20 cellular contexts compared by ENCODE assay signal in the genomic region with DNA sequence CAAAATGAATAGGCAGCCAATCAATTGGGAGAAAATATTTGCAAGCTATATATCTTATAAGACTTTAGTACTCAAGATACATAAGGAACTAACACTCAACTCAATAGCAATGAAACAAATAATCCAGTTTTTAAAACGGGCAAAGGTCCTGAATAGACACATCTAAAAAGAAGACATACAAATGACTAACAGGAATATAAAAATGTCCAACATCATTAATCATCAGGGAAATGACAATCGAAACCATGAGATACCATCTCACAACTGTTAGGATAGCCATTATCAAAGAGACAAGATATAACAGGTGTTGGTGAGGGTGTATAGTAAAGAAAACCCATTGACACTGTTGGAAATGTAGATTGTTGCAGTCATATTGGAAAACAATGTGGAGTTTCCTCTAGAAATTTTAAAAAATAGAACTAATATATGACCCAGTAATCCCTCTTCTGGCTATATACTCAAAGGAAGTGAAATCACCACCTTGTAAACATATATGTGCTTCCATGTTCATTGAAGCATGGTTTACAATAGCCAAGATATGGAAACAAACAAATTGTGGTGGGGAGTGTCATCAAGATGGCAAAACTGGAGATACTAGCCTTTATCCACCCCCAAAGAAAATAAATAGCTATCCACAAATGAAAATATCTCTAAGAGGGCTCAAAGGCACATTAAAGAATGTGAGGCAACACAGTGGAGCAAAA. TPM values are rescaled to one million over a fixed set of nuclear protein-coding genes. Genes with fewer than 3 reads are reported as not detected.
DNase-seq lines count a peak whose midpoint lies in the region; ATAC-seq and TF ChIP-seq lines count a peak whose summit lies in the region.
"Had no signal": no experiment of that assay in that cellular context is flagged by ENCODE, and none has a peak within 500 bp of the region (broad histone marks: within the 10 kb centered on the region; RNA-seq: fewer than 3 reads in every experiment).

No MANE protein-coding gene starts in this region.

- POLR2A ChIA-PET in RWPE1 (lab: Yijun Ruan, JAX; ENCODE audit: low non-redundant PET), result no interaction called here

- peaks cover 4% of the 10 kb centered on the region for H3K27me3 Mint-ChIP-seq in activated naive CD8-positive, alpha-beta T cell treated with anti-CD3 and anti-CD28 coated beads for 36 hours
- H3K27me3 Mint-ChIP-seq in activated naive CD8-positive, alpha-beta T cell treated with anti-CD3 and anti-CD28 coated beads, Interleukin-2, amount 50 U/mL, for 24 hours, result no peaks in the 10 kb centered on the region
- H3K27me3 Mint-ChIP-seq in stimulated activated memory B cell treated with anti-CD40 and anti-IgM and Interleukin-4, amounts not matched to agents 10 μg/mL and 1 μg/mL and 100 μg/mL, for 72 hours, result no peaks in the 10 kb centered on the region
- H3K27me3 Mint-ChIP-seq in effector memory CD8-positive, alpha-beta T cell, result peaks cover 0 to 10% of the 10 kb centered on the region in 2 donors
- H3K27me3 Mint-ChIP-seq: activated CD4-positive, alpha-beta T cell treated with anti-CD3 and anti-CD28 coated beads, Interleukin-2, amount 10 ng/mL, durations not matched to agents 7 days and 5 days had no signal

- peak overlapping the region; percentile 4 for H3K27ac Mint-ChIP-seq in activated naive CD8-positive, alpha-beta T cell treated with anti-CD3 and anti-CD28 coated beads for 36 hours
- no peak overlapping the region for H3K27ac Mint-ChIP-seq in activated naive CD8-positive, alpha-beta T cell treated with anti-CD3 and anti-CD28 coated beads, Interleukin-2, amount 50 U/mL, for 24 hours
- peak overlapping the region; percentile 71 for H3K27ac Mint-ChIP-seq in stimulated activated memory B cell treated with anti-CD40 and anti-IgM and Interleukin-4, amounts not matched to agents 10 μg/mL and 1 μg/mL and 100 μg/mL, for 72 hours
- H3K27ac Mint-ChIP-seq in effector memory CD8-positive, alpha-beta T cell, result no peak overlapping the region
- H3K27ac Mint-ChIP-seq: activated CD4-positive, alpha-beta T cell treated with anti-CD3 and anti-CD28 coated beads, Interleukin-2, amount 10 ng/mL, durations not matched to agents 7 days and 5 days had no signal

- CTCF ChIA-PET in RWPE1 (lab: Yijun Ruan, JAX), result no interaction called here

- H3K9me3 Mint-ChIP-seq in activated naive CD8-positive, alpha-beta T cell treated with anti-CD3 and anti-CD28 coated beads for 36 hours, result no peaks in the 10 kb centered on the region
- H3K9me3 Mint-ChIP-seq in activated naive CD8-positive, alpha-beta T cell treated with anti-CD3 and anti-CD28 coated beads, Interleukin-2, amount 50 U/mL, for 24 hours, result no peaks in the 10 kb centered on the region
- H3K9me3 Mint-ChIP-seq in stimulated activated memory B cell treated with anti-CD40 and anti-IgM and Interleukin-4, amounts not matched to agents 10 μg/mL and 1 μg/mL and 100 μg/mL, for 72 hours, result no peaks in the 10 kb centered on the region
- no peaks in the 10 kb centered on the region for H3K9me3 Mint-ChIP-seq in effector memory CD8-positive, alpha-beta T cell
- H3K9me3 Mint-ChIP-seq: activated CD4-positive, alpha-beta T cell treated with anti-CD3 and anti-CD28 coated beads, Interleukin-2, amount 10 ng/mL, durations not matched to agents 7 days and 5 days had no signal

- peaks cover 14% of the 10 kb centered on the region for H3K4me1 Mint-ChIP-seq in activated naive CD8-positive, alpha-beta T cell treated with anti-CD3 and anti-CD28 coated beads for 36 hours
- peaks cover 9% of the 10 kb centered on the region for H3K4me1 Mint-ChIP-seq in activated naive CD8-positive, alpha-beta T cell treated with anti-CD3 and anti-CD28 coated beads, Interleukin-2, amount 50 U/mL, for 24 hours
- H3K4me1 Mint-ChIP-seq in stimulated activated memory B cell treated with anti-CD40 and anti-IgM and Interleukin-4, amounts not matched to agents 10 μg/mL and 1 μg/mL and 100 μg/mL, for 72 hours, result peaks cover 23% of the 10 kb centered on the region
- H3K4me1 Mint-ChIP-seq in effector memory CD8-positive, alpha-beta T cell (ENCODE audit: low read depth in 2 of 2), result no peaks in the 10 kb centered on the region

- H3K4me3 Mint-ChIP-seq in activated naive CD8-positive, alpha-beta T cell treated with anti-CD3 and anti-CD28 coated beads for 36 hours, result no peak overlapping the region
- no peak overlapping the region for H3K4me3 Mint-ChIP-seq in activated naive CD8-positive, alpha-beta T cell treated with anti-CD3 and anti-CD28 coated beads, Interleukin-2, amount 50 U/mL, for 24 hours
- H3K4me3 Mint-ChIP-seq in stimulated activated memory B cell treated with anti-CD40 and anti-IgM and Interleukin-4, amounts not matched to agents 10 μg/mL and 1 μg/mL and 100 μg/mL, for 72 hours, result no peak overlapping the region
- no peak overlapping the region for H3K4me3 Mint-ChIP-seq in effector memory CD8-positive, alpha-beta T cell
- H3K4me3 Mint-ChIP-seq: activated CD4-positive, alpha-beta T cell treated with anti-CD3 and anti-CD28 coated beads, Interleukin-2, amount 10 ng/mL, durations not matched to agents 7 days and 5 days had no signal

- no peak for TF ChIP-seq CTCF in RWPE1 (conservative IDR thresholded peaks at IDR 0.05; ENCODE audit: low read depth)

- DNase-seq in activated naive CD8-positive, alpha-beta T cell treated with anti-CD3 and anti-CD28 coated beads for 36 hours, result no peak
- no peak for DNase-seq in activated naive CD8-positive, alpha-beta T cell treated with anti-CD3 and anti-CD28 coated beads, Interleukin-2, amount 50 U/mL, for 24 hours
- DNase-seq in central memory CD4-positive, alpha-beta T cell, result no peak
- DNase-seq in effector memory CD8-positive, alpha-beta T cell, result no peak
- no peak for DNase-seq in RWPE1 (ENCODE audit: low spot score)
- DNase-seq: 8988T; activated CD4-positive, alpha-beta T cell treated with anti-CD3 and anti-CD28 coated beads, Interleukin-2, amount 10 ng/mL, durations not matched to agents 7 days and 5 days; activated naive CD4-positive, alpha-beta T cell treated with Interleukin-2 at 50 U/mL for 16 hours; DMS53; left lung; mucosa of descending colon; NCI-H1417 treated with DMSO at 0.1 percent for 48 hours; SW 1271 had no signal

- ATAC-seq in activated naive CD8-positive, alpha-beta T cell treated with anti-CD3 and anti-CD28 coated beads, Interleukin-2, amount 50 U/mL, for 24 hours, result no peak
- ATAC-seq in GM21717 (IDR thresholded peaks at IDR 0.05; ENCODE audit: unreplicated experiment) (peak; percentile 23), HG03342 (IDR thresholded peaks at IDR 0.05; ENCODE audit: unreplicated experiment) (peak; percentile 23)
- no peak for ATAC-seq in stimulated activated memory B cell treated with anti-CD40 and anti-IgM and Interleukin-4, amounts not matched to agents 10 μg/mL and 1 μg/mL and 100 μg/mL, for 72 hours
- no peak for ATAC-seq in effector memory CD8-positive, alpha-beta T cell (replicated peaks)
- ATAC-seq: left lung had no signal

- H3K27ac ChIP-seq in RWPE1, result no peak overlapping the region
- H3K27ac ChIP-seq: left lung, neutrophil, right atrium auricular region had no signal

- no peaks in the 10 kb centered on the region for H3K36me3 Mint-ChIP-seq in activated naive CD8-positive, alpha-beta T cell treated with anti-CD3 and anti-CD28 coated beads for 36 hours
- no peaks in the 10 kb centered on the region for H3K36me3 Mint-ChIP-seq in activated naive CD8-positive, alpha-beta T cell treated with anti-CD3 and anti-CD28 coated beads, Interleukin-2, amount 50 U/mL, for 24 hours (ENCODE audit: low read depth)
- no peaks in the 10 kb centered on the region for H3K36me3 Mint-ChIP-seq in stimulated activated memory B cell treated with anti-CD40 and anti-IgM and Interleukin-4, amounts not matched to agents 10 μg/mL and 1 μg/mL and 100 μg/mL, for 72 hours
- no peaks in the 10 kb centered on the region for H3K36me3 Mint-ChIP-seq in effector memory CD8-positive, alpha-beta T cell (ENCODE audit: insufficient read depth)

RNA-seq across cellular contexts. Expression of a gene that starts 13.9 kb away (rescaled TPM):
- total RNA-seq in activated naive CD8-positive, alpha-beta T cell treated with anti-CD3 and anti-CD28 coated beads for 36 hours, result not detected
- total RNA-seq: activated CD4-positive, alpha-beta T cell treated with anti-CD3 and anti-CD28 coated beads, Interleukin-2, amount 10 ng/mL, durations not matched to agents 7 days and 5 days; fibroblast of villous mesenchyme; right atrium auricular region; urinary bladder had no signal

Comparison
In these comparisons a context has a peak if more than half of its experiments do, and no peak if none do; other contexts are left out.
1. H3K27ac Mint-ChIP-seq: peak in activated naive CD8-positive, alpha-beta T cell treated with anti-CD3 and anti-CD28 coated beads for 36 hours (single experiment) and stimulated activated memory B cell treated with anti-CD40 and anti-IgM and Interleukin-4, amounts not matched to agents 10 μg/mL and 1 μg/mL and 100 μg/mL, for 72 hours (single experiment); none in activated naive CD8-positive, alpha-beta T cell treated with anti-CD3 and anti-CD28 coated beads, Interleukin-2, amount 50 U/mL, for 24 hours (single experiment) and effector memory CD8-positive, alpha-beta T cell (0 of 2).
2. ATAC-seq: peak in GM21717 (single experiment) and HG03342 (single experiment); none in activated naive CD8-positive, alpha-beta T cell treated with anti-CD3 and anti-CD28 coated beads, Interleukin-2, amount 50 U/mL, for 24 hours (single experiment), stimulated activated memory B cell treated with anti-CD40 and anti-IgM and Interleukin-4, amounts not matched to agents 10 μg/mL and 1 μg/mL and 100 μg/mL, for 72 hours (single experiment) and effector memory CD8-positive, alpha-beta T cell (single experiment).